Comparison of ENCODE assay signal across 30 cellular contexts in the genomic region with DNA sequence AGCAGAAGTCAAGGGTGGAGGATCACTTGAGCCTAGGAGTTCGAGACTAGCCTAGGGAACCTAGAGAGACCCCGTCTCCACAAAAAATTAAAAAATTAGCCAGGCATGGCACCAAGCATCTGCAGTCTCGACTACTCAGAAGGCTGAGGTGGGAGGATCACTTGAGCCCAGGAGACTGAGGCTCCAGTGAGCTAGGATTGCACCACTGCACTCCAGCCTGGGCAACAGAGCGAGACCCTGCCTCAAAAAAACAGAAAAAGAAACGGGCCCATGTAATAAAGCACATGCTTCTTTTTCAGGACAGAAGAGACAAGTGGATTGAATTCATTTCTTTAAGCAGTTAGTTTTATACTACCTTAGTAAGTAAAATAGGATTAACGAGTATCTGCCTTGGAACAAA.
"Had no signal": no experiment of that assay in that cellular context is flagged by ENCODE, and none has a peak within 500 bp of the region (broad histone marks: within the 10 kb centered on the region; RNA-seq: fewer than 3 reads in every experiment).

No MANE protein-coding gene starts in this region.

- H3K4me1 Mint-ChIP-seq: activated B cell treated with CpG ODN at 0.5 μM for 24 hours; activated naive CD8-positive, alpha-beta T cell treated with anti-CD3 and anti-CD28 coated beads for 36 hours had no signal

- H3K9me3 Mint-ChIP-seq: activated B cell treated with CpG ODN at 0.5 μM for 24 hours; activated naive CD8-positive, alpha-beta T cell treated with anti-CD3 and anti-CD28 coated beads for 36 hours; activated T-cell treated with anti-CD3 and anti-CD28 coated beads, Interleukin-2, amount 50 U/mL, for 4 hours; activated T-helper 1 cell treated with anti-CD3 and anti-CD28 coated beads, Interleukin-12 subunit alpha, Interleukin-12 subunit beta, Interleukin-2, Interleukin-4 antibody, amounts not matched to agents 30 ng/mL and 10 ng/mL and 1 ng/mL, durations not matched to agents 14 hours and 24 hours and 36 hours; T-helper 1 cell treated with Interleukin-12 subunit alpha and Interleukin-12 subunit beta and Interleukin-4 antibody, amounts not matched to agents 30 μg/mL and 1 μg/mL, for 36 hours; T-helper 2 cell treated with Interferon-gamma antibody and Interleukin-4, amounts not matched to agents 5 μg/mL and 100 μg/mL, for 36 hours had no signal

- H3K27ac Mint-ChIP-seq: activated B cell treated with CpG ODN at 0.5 μM for 24 hours; activated CD4-positive, alpha-beta memory T cell treated with anti-CD3 and anti-CD28 coated beads for 36 hours; activated naive CD8-positive, alpha-beta T cell treated with anti-CD3 and anti-CD28 coated beads for 36 hours; activated T-helper 1 cell treated with anti-CD3 and anti-CD28 coated beads, Interleukin-12 subunit alpha, Interleukin-12 subunit beta, Interleukin-2, Interleukin-4 antibody, amounts not matched to agents 30 ng/mL and 10 ng/mL and 1 ng/mL, durations not matched to agents 14 hours and 24 hours and 36 hours; T-helper 1 cell treated with Interleukin-12 subunit alpha and Interleukin-12 subunit beta and Interleukin-4 antibody, amounts not matched to agents 30 μg/mL and 1 μg/mL, for 36 hours; T-helper 2 cell treated with Interferon-gamma antibody and Interleukin-4, amounts not matched to agents 5 μg/mL and 100 μg/mL, for 36 hours had no signal

- H3K9me2 ChIP-seq: SK-N-SH had no signal

- H3K4me1 ChIP-seq: Peyer's patch had no signal

- H3K4me2 ChIP-seq: SK-N-SH had no signal

- H3K27me3 ChIP-seq: cardiac muscle cell, Peyer's patch, SJSA1 had no signal

- H3K9ac ChIP-seq: SK-N-SH had no signal

- H3K27me3 Mint-ChIP-seq: activated CD4-positive, alpha-beta memory T cell treated with anti-CD3 and anti-CD28 coated beads for 36 hours; activated naive CD8-positive, alpha-beta T cell treated with anti-CD3 and anti-CD28 coated beads for 36 hours had no signal

- H3K36me3 Mint-ChIP-seq: activated CD4-positive, alpha-beta memory T cell treated with anti-CD3 and anti-CD28 coated beads for 36 hours; activated naive CD8-positive, alpha-beta T cell treated with anti-CD3 and anti-CD28 coated beads for 36 hours had no signal

- H3K4me3 Mint-ChIP-seq: activated B cell treated with CpG ODN at 0.5 μM for 24 hours; activated CD4-positive, alpha-beta memory T cell treated with anti-CD3 and anti-CD28 coated beads for 36 hours; activated naive CD8-positive, alpha-beta T cell treated with anti-CD3 and anti-CD28 coated beads for 36 hours; activated T-cell treated with anti-CD3 and anti-CD28 coated beads, Interleukin-2, amount 50 U/mL, for 4 hours; activated T-helper 1 cell treated with anti-CD3 and anti-CD28 coated beads, Interleukin-12 subunit alpha, Interleukin-12 subunit beta, Interleukin-2, Interleukin-4 antibody, amounts not matched to agents 30 ng/mL and 10 ng/mL and 1 ng/mL, durations not matched to agents 14 hours and 24 hours and 36 hours; T-helper 1 cell treated with Interleukin-12 subunit alpha and Interleukin-12 subunit beta and Interleukin-4 antibody, amounts not matched to agents 30 μg/mL and 1 μg/mL, for 36 hours; T-helper 2 cell treated with Interferon-gamma antibody and Interleukin-4, amounts not matched to agents 5 μg/mL and 100 μg/mL, for 36 hours had no signal

- DNase-seq: activated B cell treated with CpG ODN at 0.5 μM for 24 hours; activated CD4-positive, alpha-beta memory T cell treated with anti-CD3 and anti-CD28 coated beads for 36 hours; activated CD4-positive, alpha-beta T cell treated with anti-CD3 and anti-CD28 coated beads for 4 hours; activated CD4-positive, alpha-beta T cell treated with anti-CD3 and anti-CD28 coated beads, Interleukin-2, amount 50 U/mL, for 1 hour; activated CD4-positive, CD25-positive, alpha-beta regulatory T cell treated with anti-CD3 and anti-CD28 coated beads, Interleukin-2, amount 50 U/mL, for 72 hours; activated CD8-positive, alpha-beta memory T cell treated with anti-CD3 and anti-CD28 coated beads, Interleukin-2, amount 50 U/mL, for 4 hours; activated naive CD4-positive, alpha-beta T cell; activated naive CD4-positive, alpha-beta T cell treated with anti-CD3 and anti-CD28 coated beads, Interleukin-2, amount 50 U/mL, for 16 hours; activated naive CD8-positive, alpha-beta T cell treated with anti-CD3 and anti-CD28 coated beads for 36 hours; activated T-cell treated with anti-CD3 and anti-CD28 coated beads for 4 hours; activated T-cell treated with anti-CD3 and anti-CD28 coated beads, Interleukin-2, amount 50 U/mL, for 4 hours; amniotic stem cell; aorta; NCI-H1092 treated with DMSO at 0.1 percent for 48 hours; NCI-H1417 treated with DMSO at 0.1 percent for 48 hours; NCI-H1930; NCI-H2081 treated with DMSO at 0.1 percent for 48 hours; NCI-H446 treated with DMSO at 0.1 percent for 48 hours; NCI-H524 treated with DMSO at 0.1 percent for 48 hours; Peyer's patch; RPMI8226; SHP77 treated with DMSO at 0.1 percent for 48 hours; SK-N-SH had no signal

- H3K36me3 ChIP-seq: Peyer's patch, SJSA1 had no signal

- H3K27ac ChIP-seq: Peyer's patch, SJSA1 had no signal

- H3K9me3 ChIP-seq: Peyer's patch, SJSA1, SK-N-SH had no signal

- H3K4me3 ChIP-seq: cardiac muscle cell, K562, Peyer's patch, SJSA1 had no signal

- ATAC-seq: activated T-cell treated with anti-CD3 and anti-CD28 coated beads, Interleukin-2, amount 50 U/mL, for 4 hours; PC-3 had no signal
